In the genomic region with DNA sequence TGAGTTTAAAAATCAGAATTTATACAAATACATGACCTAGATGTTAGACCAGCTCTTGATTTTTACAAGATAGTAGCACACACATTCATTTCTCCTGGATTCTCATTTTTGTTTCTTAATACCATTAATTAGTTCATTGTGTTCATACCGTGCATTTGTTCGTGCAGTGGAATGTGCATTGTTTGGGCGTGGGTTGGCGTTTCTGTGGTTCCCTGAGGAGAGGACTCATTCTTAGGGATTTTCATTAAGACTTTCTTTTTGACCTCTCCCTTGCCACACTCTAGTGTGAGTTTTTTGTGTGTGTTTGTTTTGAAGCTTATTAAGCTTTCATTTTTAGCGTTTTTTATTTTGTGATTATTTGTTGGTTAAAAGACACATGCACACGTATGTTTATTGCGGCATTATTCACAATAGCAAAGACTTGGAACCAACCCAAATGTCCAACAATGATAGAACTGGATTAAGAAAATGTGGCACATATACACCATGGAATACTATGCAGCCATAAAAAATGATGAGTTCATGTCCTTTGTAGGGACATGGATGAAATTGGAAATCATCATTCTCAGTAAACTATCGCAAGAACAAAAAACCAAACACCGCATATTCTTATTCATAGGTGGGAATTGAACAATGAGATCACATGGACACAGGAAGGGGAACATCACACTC, we compare ENCODE assay signal across 7 cellular contexts. TPM values are rescaled to one million over a fixed set of nuclear protein-coding genes. Genes with fewer than 3 reads are reported as not detected.
A peak's percentile ranks its signal among the peaks of the same experiment; 100 is the strongest.
DNase-seq lines count a peak whose midpoint lies in the region; FAIRE-seq and TF ChIP-seq lines count a peak whose summit lies in the region.
"Not testable (repeated sequence)": the region's sequence is repeated elsewhere in the genome, so short reads cannot be mapped to it uniquely, and the experiment has no call there.

No MANE protein-coding gene starts in this region.

- not testable (repeated sequence) for H3K36me3 ChIP-seq in keratinocyte (ENCODE audit: control insufficient read depth in 2 of 2, extremely low read depth in 1 of 2, insufficient read depth in 2 of 2, low read length in 2 of 2)

- H2AFZ ChIP-seq in keratinocyte (ENCODE audit: control insufficient read depth, low read length) = not testable (repeated sequence)

- H3K4me1 ChIP-seq in keratinocyte (ENCODE audit: control insufficient read depth, extremely low read depth, insufficient read depth, low read length) = not testable (repeated sequence)

- not testable (repeated sequence) for H3K4me2 ChIP-seq in keratinocyte (ENCODE audit: control insufficient read depth, extremely low read depth, insufficient read depth, low read depth, low read length)

- DNase-seq in AG10803 (ENCODE audit: low read depth) (peak; percentile 97), GM04503 (ENCODE audit: low read depth) (peak; percentile 87), amniotic epithelial cell (ENCODE audit: low read depth) (peak; percentile 74), epidermal melanocyte (ENCODE audit: insufficient read length, low spot score) (peak; percentile 42), non-pigmented ciliary epithelial cell (ENCODE audit: low read depth) (peak; percentile 44)
- not testable (repeated sequence) for DNase-seq in keratinocyte (ENCODE audit: low read depth, low spot score)

- peak overlapping the region; percentile 86 to 98 (median 87) for H3K27ac Mint-ChIP-seq in IgD-negative memory B cell

- H3K9me1 ChIP-seq in keratinocyte (ENCODE audit: control insufficient read depth, extremely low read depth, insufficient read depth, low read length) = not testable (repeated sequence)

- H3K27ac ChIP-seq in keratinocyte (ENCODE audit: control insufficient read depth, insufficient read depth, low read length) = not testable (repeated sequence)

- not testable (repeated sequence) for H3K9me3 Mint-ChIP-seq in IgD-negative memory B cell

- H3K27me3 ChIP-seq in keratinocyte (ENCODE audit: control insufficient read depth, extremely low read depth, insufficient read depth, low read length) = not testable (repeated sequence)

- H3K9ac ChIP-seq in keratinocyte (ENCODE audit: control insufficient read depth, extremely low read depth, insufficient read depth, low read length) = not testable (repeated sequence)

- TF ChIP-seq CTCF in AG10803 (conservative IDR thresholded peaks at IDR 0.05; ENCODE audit: low read length); keratinocyte (optimal IDR thresholded peaks at IDR 0.05 in 1 of 3, IDR thresholded peaks at IDR 0.05 in 1 of 3, conservative IDR thresholded peaks at IDR 0.05 in 1 of 3; ENCODE audit: extremely low read depth in 1 of 3, insufficient read depth in 2 of 3, low read length in 3 of 3): not testable (repeated sequence)

- peak; percentile 5 for FAIRE-seq in keratinocyte (lab: Jason Lieb, UNC)

- H3K36me3 Mint-ChIP-seq in IgD-negative memory B cell = not testable (repeated sequence)

- peaks cover 47 to 59% (median 57%) of the 10 kb centered on the region in 3 donors for H3K4me1 Mint-ChIP-seq in IgD-negative memory B cell

- H3K27me3 Mint-ChIP-seq in IgD-negative memory B cell = not testable (repeated sequence)

- dilution Hi-C loops in keratinocyte (cut with MboI; ENCODE audit: extremely low pct_ligation_motif_present, low sequenced_read_pairs) = not testable (repeated sequence)

- H4K20me1 ChIP-seq in keratinocyte (ENCODE audit: control insufficient read depth, extremely low read depth, insufficient read depth, low read length) = not testable (repeated sequence)

- H3K9me3 ChIP-seq in keratinocyte (ENCODE audit: control insufficient read depth, low read depth, low read length) = not testable (repeated sequence)

- H3K79me2 ChIP-seq in keratinocyte (ENCODE audit: control insufficient read depth, insufficient read depth, low read length) = peaks cover 17% of the 10 kb centered on the region

- H3K4me3 ChIP-seq in AG10803 (ENCODE audit: low read length); keratinocyte (ENCODE audit: control insufficient read depth in 2 of 3, extremely low read depth in 1 of 3, insufficient read depth in 2 of 3, low read depth in 1 of 3, low read length in 3 of 3): not testable (repeated sequence)

- peak overlapping the region in 1 of 4 donors; percentile 30 for H3K4me3 Mint-ChIP-seq in IgD-negative memory B cell

RNA-seq across cellular contexts. Expression of gene PRDM2, which starts 15.8 kb away (rescaled TPM):
- polyA plus RNA-seq in IgD-negative memory B cell (50.3 TPM), keratinocyte (10.8 to 14.2 TPM (median 13.8 TPM) in 3 replicates)
- polyA plus RNA-seq in keratinocyte (2011; ENCODE audit: low read depth) = 25.2 TPM
- polyA plus RNA-seq in keratinocyte (2011; cell fraction: cytosol; rRNA removed) = 9.4 and 12.4 TPM in 2 replicates
- polyA plus RNA-seq in keratinocyte (2011; cell fraction: nucleus; rRNA removed) = 36.0 and 40.0 TPM in 2 replicates
- 14.2 and 17.1 TPM in 2 replicates for polyA plus RNA-seq in keratinocyte (2012; ENCODE audit: low replicate concordance)
- 12.5 to 22.8 TPM (median 18.3 TPM) in 3 replicates for polyA minus RNA-seq in keratinocyte
- 10.6 TPM for polyA minus RNA-seq in keratinocyte (2011; cell fraction: cytosol; rRNA and poly(A)+ RNA removed)
- 15.7 and 34.1 TPM in 2 replicates for polyA minus RNA-seq in keratinocyte (2011; cell fraction: nucleus; rRNA and poly(A)+ RNA removed)
